2 cellular contexts compared by ENCODE assay signal in the genomic region with DNA sequence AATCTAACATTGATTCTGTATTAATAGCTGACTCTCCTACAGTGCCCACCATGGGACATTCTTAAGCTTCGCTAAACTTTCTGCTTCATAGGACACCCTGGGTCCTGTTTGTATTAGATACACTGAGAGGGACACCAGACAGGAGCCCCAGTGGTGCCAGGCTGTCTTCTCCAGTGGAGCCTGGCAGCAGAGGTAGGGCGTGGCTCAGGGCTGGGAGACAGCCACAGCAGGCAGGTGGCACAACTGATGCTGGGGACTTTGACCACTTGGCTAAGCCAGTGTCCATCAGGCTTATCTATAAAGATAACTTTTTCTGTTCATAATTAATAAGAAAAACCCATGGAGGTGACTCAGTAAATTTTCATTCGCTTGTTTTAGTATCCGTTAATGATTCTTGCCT.
TF ChIP-seq lines count a peak whose summit lies in the region.

No MANE protein-coding gene starts in this region.

TF ChIP-seq in liver, 16 proteins besides CTCF, POLR2A, EP300 and RAD21:
- TF ChIP-seq SP1 (IDR thresholded peaks at IDR 0.05): no peak
- no peak for TF ChIP-seq RXRA (IDR thresholded peaks at IDR 0.05)
- TF ChIP-seq JUND (IDR thresholded peaks at IDR 0.05): no peak
- no peak for TF ChIP-seq ZBTB33 (IDR thresholded peaks at IDR 0.05)
- TF ChIP-seq, protein P1, sequence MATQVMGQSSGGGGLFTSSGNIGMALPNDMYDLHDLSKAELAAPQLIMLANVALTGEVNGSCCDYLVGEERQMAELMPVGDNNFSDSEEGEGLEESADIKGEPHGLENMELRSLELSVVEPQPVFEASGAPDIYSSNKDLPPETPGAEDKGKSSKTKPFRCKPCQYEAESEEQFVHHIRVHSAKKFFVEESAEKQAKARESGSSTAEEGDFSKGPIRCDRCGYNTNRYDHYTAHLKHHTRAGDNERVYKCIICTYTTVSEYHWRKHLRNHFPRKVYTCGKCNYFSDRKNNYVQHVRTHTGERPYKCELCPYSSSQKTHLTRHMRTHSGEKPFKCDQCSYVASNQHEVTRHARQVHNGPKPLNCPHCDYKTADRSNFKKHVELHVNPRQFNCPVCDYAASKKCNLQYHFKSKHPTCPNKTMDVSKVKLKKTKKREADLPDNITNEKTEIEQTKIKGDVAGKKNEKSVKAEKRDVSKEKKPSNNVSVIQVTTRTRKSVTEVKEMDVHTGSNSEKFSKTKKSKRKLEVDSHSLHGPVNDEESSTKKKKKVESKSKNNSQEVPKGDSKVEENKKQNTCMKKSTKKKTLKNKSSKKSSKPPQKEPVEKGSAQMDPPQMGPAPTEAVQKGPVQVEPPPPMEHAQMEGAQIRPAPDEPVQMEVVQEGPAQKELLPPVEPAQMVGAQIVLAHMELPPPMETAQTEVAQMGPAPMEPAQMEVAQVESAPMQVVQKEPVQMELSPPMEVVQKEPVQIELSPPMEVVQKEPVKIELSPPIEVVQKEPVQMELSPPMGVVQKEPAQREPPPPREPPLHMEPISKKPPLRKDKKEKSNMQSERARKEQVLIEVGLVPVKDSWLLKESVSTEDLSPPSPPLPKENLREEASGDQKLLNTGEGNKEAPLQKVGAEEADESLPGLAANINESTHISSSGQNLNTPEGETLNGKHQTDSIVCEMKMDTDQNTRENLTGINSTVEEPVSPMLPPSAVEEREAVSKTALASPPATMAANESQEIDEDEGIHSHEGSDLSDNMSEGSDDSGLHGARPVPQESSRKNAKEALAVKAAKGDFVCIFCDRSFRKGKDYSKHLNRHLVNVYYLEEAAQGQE (IDR thresholded peaks at IDR 0.05): no peak
- no peak for TF ChIP-seq EGR1 (IDR thresholded peaks at IDR 0.05; ENCODE audit: low read depth in 2 of 2)
- TF ChIP-seq TAF1 (conservative IDR thresholded peaks at IDR 0.05): no peak
- peak; percentile 59 to 71 for TF ChIP-seq HNF4A (conservative IDR thresholded peaks at IDR 0.05)
- peak; percentile 47 for TF ChIP-seq HNF4G (IDR thresholded peaks at IDR 0.05)
- TF ChIP-seq, protein P2, sequence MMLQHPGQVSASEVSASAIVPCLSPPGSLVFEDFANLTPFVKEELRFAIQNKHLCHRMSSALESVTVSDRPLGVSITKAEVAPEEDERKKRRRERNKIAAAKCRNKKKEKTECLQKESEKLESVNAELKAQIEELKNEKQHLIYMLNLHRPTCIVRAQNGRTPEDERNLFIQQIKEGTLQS (IDR thresholded peaks at IDR 0.05): no peak
- TF ChIP-seq FOXA2 (IDR thresholded peaks at IDR 0.05): no peak
- TF ChIP-seq, protein P3, sequence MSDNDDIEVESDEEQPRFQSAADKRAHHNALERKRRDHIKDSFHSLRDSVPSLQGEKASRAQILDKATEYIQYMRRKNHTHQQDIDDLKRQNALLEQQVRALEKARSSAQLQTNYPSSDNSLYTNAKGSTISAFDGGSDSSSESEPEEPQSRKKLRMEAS (IDR thresholded peaks at IDR 0.05): peak; percentile 10
- no peak for TF ChIP-seq NR2F2 (IDR thresholded peaks at IDR 0.05)
- TF ChIP-seq FOXA1 (IDR thresholded peaks at IDR 0.05): no peak
- TF ChIP-seq GABPA (IDR thresholded peaks at IDR 0.05 in 1 of 2, conservative IDR thresholded peaks at IDR 0.05 in 1 of 2): no peak
- no peak for TF ChIP-seq YY1 (IDR thresholded peaks at IDR 0.05)

TF ChIP-seq in HepG2, 621 proteins besides CTCF, POLR2A, EP300 and RAD21:
- TF ChIP-seq PAF1 (CRISPR knock-in tag; IDR thresholded peaks at IDR 0.05) (no peak), MTA1 (CRISPR knock-in tag; IDR thresholded peaks at IDR 0.05; ENCODE audit: borderline replicate concordance) (no peak), SP140L (CRISPR knock-in tag; IDR thresholded peaks at IDR 0.05; ENCODE audit: borderline replicate concordance) (no peak), NFKBIZ (CRISPR knock-in tag; IDR thresholded peaks at IDR 0.05) (no peak), ZNF850 (CRISPR knock-in tag; conservative IDR thresholded peaks at IDR 0.05) (no peak), BHLHE40 (IDR thresholded peaks at IDR 0.05; ENCODE audit: low read length) (no peak), KDM5B (CRISPR knock-in tag; IDR thresholded peaks at IDR 0.05; ENCODE audit: borderline replicate concordance) (no peak), FLYWCH1 (CRISPR knock-in tag; IDR thresholded peaks at IDR 0.05) (no peak), DBP (CRISPR knock-in tag; IDR thresholded peaks at IDR 0.05; ENCODE audit: not compliant biosample characterization) (no peak), NR2C2 (CRISPR knock-in tag; IDR thresholded peaks at IDR 0.05; ENCODE audit: borderline replicate concordance) (no peak), ZNF230 (CRISPR knock-in tag; IDR thresholded peaks at IDR 0.05) (no peak)
